Comparison of ENCODE assay signal across 1 cellular context in the genomic region with DNA sequence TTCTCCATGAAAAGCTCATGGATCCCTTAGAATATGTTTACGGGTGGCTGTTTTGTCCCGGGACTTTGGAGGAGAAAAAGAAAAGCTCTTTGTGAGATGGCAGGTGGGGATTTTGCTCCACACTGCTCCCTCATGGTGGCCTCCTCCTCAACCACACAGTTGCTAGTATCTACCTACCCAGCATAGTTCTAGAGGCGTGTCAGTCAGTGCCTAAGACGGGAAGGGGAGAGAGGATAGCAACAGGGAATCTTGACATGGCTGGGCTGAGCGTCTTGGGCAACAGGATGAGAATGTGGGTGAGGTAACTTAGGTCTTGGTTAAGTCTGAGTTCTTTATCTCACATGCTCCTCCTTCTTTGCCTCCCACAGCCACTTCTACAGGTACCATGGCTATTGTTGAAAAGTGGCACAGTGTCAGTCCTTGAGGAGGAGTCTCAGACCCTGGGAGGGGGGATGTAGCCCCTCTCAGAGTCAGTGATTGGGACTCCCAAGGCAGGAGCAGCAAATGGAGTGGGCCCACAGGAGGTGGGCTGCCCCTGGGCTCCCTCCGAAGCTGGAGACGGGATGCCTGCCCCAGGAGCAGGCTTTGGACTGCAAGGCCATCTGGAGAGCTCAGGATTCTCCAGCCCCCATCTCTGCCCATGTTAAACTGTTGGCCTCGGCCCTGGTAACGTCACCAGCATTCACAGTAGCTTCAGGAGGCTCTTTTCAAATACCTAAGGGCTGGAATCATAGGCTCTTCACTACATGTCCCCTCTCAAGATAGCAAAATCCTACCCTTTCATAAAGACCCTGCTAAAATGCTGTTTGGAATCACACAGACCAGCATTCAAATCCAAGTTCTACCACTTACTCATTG.
TF ChIP-seq lines count a peak whose summit lies in the region.

No MANE protein-coding gene starts in this region.

TF ChIP-seq in K562, 482 proteins besides CTCF, POLR2A, EP300 and RAD21:
- TF ChIP-seq, protein P1, sequence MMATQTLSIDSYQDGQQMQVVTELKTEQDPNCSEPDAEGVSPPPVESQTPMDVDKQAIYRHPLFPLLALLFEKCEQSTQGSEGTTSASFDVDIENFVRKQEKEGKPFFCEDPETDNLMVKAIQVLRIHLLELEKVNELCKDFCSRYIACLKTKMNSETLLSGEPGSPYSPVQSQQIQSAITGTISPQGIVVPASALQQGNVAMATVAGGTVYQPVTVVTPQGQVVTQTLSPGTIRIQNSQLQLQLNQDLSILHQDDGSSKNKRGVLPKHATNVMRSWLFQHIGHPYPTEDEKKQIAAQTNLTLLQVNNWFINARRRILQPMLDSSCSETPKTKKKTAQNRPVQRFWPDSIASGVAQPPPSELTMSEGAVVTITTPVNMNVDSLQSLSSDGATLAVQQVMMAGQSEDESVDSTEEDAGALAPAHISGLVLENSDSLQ (IDR thresholded peaks at IDR 0.05), result peak; percentile 64
- TF ChIP-seq ZKSCAN8 (CRISPR knock-in tag; IDR thresholded peaks at IDR 0.05), result no peak
- no peak for TF ChIP-seq IFI16 (CRISPR knock-in tag; IDR thresholded peaks at IDR 0.05)
- TF ChIP-seq ZNF699 (CRISPR knock-in tag; IDR thresholded peaks at IDR 0.05; ENCODE audit: insufficient replicate concordance), result no peak
- TF ChIP-seq MIER1 (IDR thresholded peaks at IDR 0.05; ENCODE audit: low read depth), result no peak
- TF ChIP-seq HMGN3 (IDR thresholded peaks at IDR 0.05; ENCODE audit: borderline replicate concordance, extremely low read depth, insufficient read length, low read depth, low read length), result no peak
- no peak for TF ChIP-seq ZNF583 (CRISPR knock-in tag; IDR thresholded peaks at IDR 0.05)
- TF ChIP-seq, protein P2, sequence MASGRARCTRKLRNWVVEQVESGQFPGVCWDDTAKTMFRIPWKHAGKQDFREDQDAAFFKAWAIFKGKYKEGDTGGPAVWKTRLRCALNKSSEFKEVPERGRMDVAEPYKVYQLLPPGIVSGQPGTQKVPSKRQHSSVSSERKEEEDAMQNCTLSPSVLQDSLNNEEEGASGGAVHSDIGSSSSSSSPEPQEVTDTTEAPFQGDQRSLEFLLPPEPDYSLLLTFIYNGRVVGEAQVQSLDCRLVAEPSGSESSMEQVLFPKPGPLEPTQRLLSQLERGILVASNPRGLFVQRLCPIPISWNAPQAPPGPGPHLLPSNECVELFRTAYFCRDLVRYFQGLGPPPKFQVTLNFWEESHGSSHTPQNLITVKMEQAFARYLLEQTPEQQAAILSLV (tag; IDR thresholded peaks at IDR 0.05), result no peak
- TF ChIP-seq SRSF7 (optimal IDR thresholded peaks at IDR 0.05; ENCODE audit: low read depth, low read length), result no peak
- no peak for TF ChIP-seq TBL1XR1 (IDR thresholded peaks at IDR 0.05; ENCODE audit: low read length in 2 of 2)
- no peak for TF ChIP-seq RBM17 (IDR thresholded peaks at IDR 0.05; ENCODE audit: borderline replicate concordance, low read depth, low read length)
- TF ChIP-seq HMBOX1 (IDR thresholded peaks at IDR 0.05), result 0 out of 2 replicates have a peak, but pooled peaks have one; percentile 11
- peak in 1 of 3 experiments; percentile 16 for TF ChIP-seq YY1 (IDR thresholded peaks at IDR 0.05; ENCODE audit: borderline replicate concordance in 1 of 3, control insufficient read depth in 1 of 3, extremely low read depth in 1 of 3, insufficient read depth in 3 of 3, insufficient read length in 1 of 3, insufficient replicate concordance in 2 of 3, low read depth in 1 of 3, low read length in 2 of 3)
